ENCODE assay signal across 15 cellular contexts in the genomic region with DNA sequence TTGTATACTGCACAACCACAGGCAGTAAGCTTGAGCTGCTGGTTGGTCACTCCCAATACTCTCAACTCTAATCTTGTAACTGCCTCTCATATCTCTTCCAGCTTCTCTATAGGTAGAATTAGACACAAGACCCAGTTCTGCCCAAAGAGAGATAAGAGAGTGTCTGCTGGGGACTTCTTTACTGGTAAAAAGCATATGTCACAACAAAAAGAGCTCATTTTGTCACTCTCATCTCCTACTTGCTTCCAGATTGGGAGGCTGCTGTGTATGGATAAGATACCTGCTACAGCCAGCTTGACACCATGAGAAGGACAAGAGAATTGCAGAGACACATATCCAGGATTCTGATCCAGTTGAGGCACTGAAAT.
"Had no signal": no experiment of that assay in that cellular context is flagged by ENCODE, and none has a peak within 500 bp of the region (broad histone marks: within the 10 kb centered on the region; RNA-seq: fewer than 3 reads in every experiment).

No MANE protein-coding gene starts in this region.

- H3K4me1 ChIP-seq: colonic mucosa, gastrocnemius medialis, heart right ventricle, stomach had no signal

- H3K4me1 Mint-ChIP-seq: naive thymus-derived CD8-positive, alpha-beta T cell had no signal

- H3K36me3 Mint-ChIP-seq: naive thymus-derived CD8-positive, alpha-beta T cell had no signal

- DNase-seq: colonic mucosa; effector CD4-positive, alpha-beta T cell; gastrocnemius medialis; heart right ventricle; islet precursor cell; mammary epithelial cell; mucosa of descending colon; naive thymus-derived CD8-positive, alpha-beta T cell; posterior cingulate gyrus; stimulated activated CD4-positive, alpha-beta T cell treated with anti-CD3 and anti-CD28 coated beads, Interleukin-2, amount 100 ng/mL, for 24 hours; stimulated activated CD4-positive, alpha-beta T cell treated with anti-CD3 and anti-CD28 coated beads, Interleukin-4, amount 100 ng/mL, for 4 hours; stimulated activated naive CD4-positive, alpha-beta T cell; stomach; substantia nigra; trophoblast cell had no signal

- H3K36me3 ChIP-seq: colonic mucosa, gastrocnemius medialis, heart right ventricle, stomach had no signal

- H3K9me3 ChIP-seq: colonic mucosa, gastrocnemius medialis, mucosa of descending colon, stomach had no signal

- H3K4me3 Mint-ChIP-seq: naive thymus-derived CD8-positive, alpha-beta T cell had no signal

- H3K4me3 ChIP-seq: colonic mucosa, gastrocnemius medialis, heart right ventricle, mucosa of descending colon, stomach had no signal

- H3K27ac ChIP-seq: colonic mucosa, gastrocnemius medialis, heart right ventricle, stomach had no signal

- H3K27me3 ChIP-seq: colonic mucosa, gastrocnemius medialis had no signal

- H3K27ac Mint-ChIP-seq: naive thymus-derived CD8-positive, alpha-beta T cell had no signal
